In the genomic region with DNA sequence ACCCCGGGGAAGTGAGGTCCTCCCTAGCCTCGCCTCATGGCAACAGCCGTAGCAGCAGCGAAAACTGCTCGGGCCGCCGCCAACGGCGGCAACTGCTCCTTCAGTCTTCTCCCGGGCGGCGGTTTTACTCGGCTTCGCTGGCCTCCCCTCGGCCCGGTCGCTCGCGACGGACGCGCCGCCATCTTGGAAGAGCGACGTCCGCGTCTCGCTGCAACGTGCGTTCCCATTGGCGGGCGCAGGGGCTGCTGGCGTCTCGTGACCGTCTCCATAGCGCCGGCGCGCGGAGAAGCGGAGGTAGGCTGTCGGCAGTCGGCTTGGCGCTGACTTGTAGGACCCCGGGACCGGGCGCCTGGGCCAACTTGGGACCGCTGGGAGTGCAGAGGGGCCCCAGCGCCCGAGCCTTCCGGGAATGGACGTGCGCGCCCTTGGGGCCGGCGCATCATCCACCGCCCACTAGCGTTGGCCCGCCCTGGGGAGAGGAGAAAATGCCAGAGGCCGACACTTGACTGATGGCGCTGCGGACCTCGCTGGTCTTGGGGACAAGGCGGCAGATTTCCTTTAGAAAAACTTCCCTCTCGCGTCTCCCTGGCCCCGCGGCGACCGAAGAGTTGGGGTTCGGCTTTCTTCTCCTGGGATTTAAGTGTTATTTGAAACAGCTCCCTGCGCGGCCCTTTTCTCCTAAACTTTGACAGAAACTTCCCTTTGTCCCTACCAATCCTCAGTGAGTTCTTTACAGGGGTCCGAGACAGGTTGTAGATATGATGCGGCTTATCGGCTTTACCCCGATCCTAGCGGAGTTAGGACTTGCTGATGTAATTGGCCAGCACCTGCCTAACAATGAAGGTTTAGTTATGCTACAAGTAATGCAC, we compare ENCODE assay signal across 1 cellular context.
A peak's percentile ranks its signal among the peaks of the same experiment; 100 is the strongest.
TF ChIP-seq lines count a peak whose summit lies in the region.

A gene with protein sequence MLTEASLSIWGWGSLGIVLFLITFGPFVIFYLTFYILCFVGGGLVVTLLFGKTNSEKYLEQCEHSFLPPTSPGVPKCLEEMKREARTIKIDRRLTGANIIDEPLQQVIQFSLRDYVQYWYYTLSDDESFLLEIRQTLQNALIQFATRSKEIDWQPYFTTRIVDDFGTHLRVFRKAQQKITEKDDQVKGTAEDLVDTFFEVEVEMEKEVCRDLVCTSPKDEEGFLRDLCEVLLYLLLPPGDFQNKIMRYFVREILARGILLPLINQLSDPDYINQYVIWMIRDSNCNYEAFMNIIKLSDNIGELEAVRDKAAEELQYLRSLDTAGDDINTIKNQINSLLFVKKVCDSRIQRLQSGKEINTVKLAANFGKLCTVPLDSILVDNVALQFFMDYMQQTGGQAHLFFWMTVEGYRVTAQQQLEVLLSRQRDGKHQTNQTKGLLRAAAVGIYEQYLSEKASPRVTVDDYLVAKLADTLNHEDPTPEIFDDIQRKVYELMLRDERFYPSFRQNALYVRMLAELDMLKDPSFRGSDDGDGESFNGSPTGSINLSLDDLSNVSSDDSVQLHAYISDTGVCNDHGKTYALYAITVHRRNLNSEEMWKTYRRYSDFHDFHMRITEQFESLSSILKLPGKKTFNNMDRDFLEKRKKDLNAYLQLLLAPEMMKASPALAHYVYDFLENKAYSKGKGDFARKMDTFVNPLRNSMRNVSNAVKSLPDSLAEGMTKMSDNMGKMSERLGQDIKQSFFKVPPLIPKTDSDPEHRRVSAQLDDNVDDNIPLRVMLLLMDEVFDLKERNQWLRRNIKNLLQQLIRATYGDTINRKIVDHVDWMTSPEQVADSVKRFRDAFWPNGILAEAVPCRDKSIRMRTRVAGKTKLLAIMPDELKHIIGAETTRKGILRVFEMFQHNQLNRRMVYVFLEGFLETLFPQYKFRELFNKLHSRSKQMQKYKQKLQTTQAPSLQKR (minus strand): TSS at position 193 of the 869 bp plus-strand sequence. CDS start 199 bp downstream, outside the sequence.

TF ChIP-seq in HepG2, 621 proteins besides CTCF, POLR2A, EP300 and RAD21 (continued from another document and continues in another):
- TF ChIP-seq, protein P1, sequence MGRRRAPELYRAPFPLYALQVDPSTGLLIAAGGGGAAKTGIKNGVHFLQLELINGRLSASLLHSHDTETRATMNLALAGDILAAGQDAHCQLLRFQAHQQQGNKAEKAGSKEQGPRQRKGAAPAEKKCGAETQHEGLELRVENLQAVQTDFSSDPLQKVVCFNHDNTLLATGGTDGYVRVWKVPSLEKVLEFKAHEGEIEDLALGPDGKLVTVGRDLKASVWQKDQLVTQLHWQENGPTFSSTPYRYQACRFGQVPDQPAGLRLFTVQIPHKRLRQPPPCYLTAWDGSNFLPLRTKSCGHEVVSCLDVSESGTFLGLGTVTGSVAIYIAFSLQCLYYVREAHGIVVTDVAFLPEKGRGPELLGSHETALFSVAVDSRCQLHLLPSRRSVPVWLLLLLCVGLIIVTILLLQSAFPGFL (CRISPR knock-in tag; IDR thresholded peaks at IDR 0.05), result no peak
- TF ChIP-seq, protein P2, sequence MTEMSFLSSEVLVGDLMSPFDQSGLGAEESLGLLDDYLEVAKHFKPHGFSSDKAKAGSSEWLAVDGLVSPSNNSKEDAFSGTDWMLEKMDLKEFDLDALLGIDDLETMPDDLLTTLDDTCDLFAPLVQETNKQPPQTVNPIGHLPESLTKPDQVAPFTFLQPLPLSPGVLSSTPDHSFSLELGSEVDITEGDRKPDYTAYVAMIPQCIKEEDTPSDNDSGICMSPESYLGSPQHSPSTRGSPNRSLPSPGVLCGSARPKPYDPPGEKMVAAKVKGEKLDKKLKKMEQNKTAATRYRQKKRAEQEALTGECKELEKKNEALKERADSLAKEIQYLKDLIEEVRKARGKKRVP (CRISPR knock-in tag; IDR thresholded peaks at IDR 0.05), result peak in 1 of 2 experiments; percentile 42; a peak in 2 of 4 replicates
- TF ChIP-seq ATM (IDR thresholded peaks at IDR 0.05; ENCODE audit: borderline replicate concordance) (no peak), ATF7 (IDR thresholded peaks at IDR 0.05) (no peak), ATF7 (CRISPR knock-in tag; IDR thresholded peaks at IDR 0.05) (no peak), NCOR1 (IDR thresholded peaks at IDR 0.05; ENCODE audit: borderline replicate concordance, low read length) (no peak), ZEB1 (IDR thresholded peaks at IDR 0.05; ENCODE audit: insufficient replicate concordance, low read depth) (peak; percentile 42), FIP1L1 (IDR thresholded peaks at IDR 0.05; ENCODE audit: borderline replicate concordance, insufficient read depth, low read depth, low read length) (no peak), STAT5B (CRISPR knock-in tag; IDR thresholded peaks at IDR 0.05) (no peak), TCF12 (IDR thresholded peaks at IDR 0.05) (no peak), TCF12 (CRISPR knock-in tag; IDR thresholded peaks at IDR 0.05) (peak; percentile 79; the same call in 1 of the 2 replicates), SRSF1 (optimal IDR thresholded peaks at IDR 0.05; ENCODE audit: low read depth, low read length) (peak; percentile 92), ZNF296 (CRISPR knock-in tag; conservative IDR thresholded peaks at IDR 0.05) (no peak), ZFY (CRISPR knock-in tag; IDR thresholded peaks at IDR 0.05) (peak; percentile 75), SMAD1 (CRISPR knock-in tag; IDR thresholded peaks at IDR 0.05; ENCODE audit: borderline replicate concordance, low read depth) (peak; percentile 65; the same call in 1 of the 2 replicates), ATAD3A (CRISPR knock-in tag; IDR thresholded peaks at IDR 0.05) (no peak), GPN1 (CRISPR knock-in tag; IDR thresholded peaks at IDR 0.05; ENCODE audit: borderline replicate concordance) (no peak; the same call in 1 of the 2 replicates), JUNB (CRISPR knock-in tag; IDR thresholded peaks at IDR 0.05; ENCODE audit: borderline replicate concordance) (no peak), PPARG (CRISPR knock-in tag; conservative IDR thresholded peaks at IDR 0.05) (peak; percentile 68), TOE1 (CRISPR knock-in tag; IDR thresholded peaks at IDR 0.05) (no peak; the same call in 1 of the 2 replicates), HCFC1 (IDR thresholded peaks at IDR 0.05; ENCODE audit: low read depth, low read length) (peak; percentile 19; the same call in 1 of the 2 replicates), MYNN (CRISPR knock-in tag; IDR thresholded peaks at IDR 0.05; ENCODE audit: low read depth) (no peak), TAF1 (CRISPR knock-in tag; IDR thresholded peaks at IDR 0.05) (peak; percentile 97), ZNF546 (CRISPR knock-in tag; conservative IDR thresholded peaks at IDR 0.05) (no peak; the same call in 1 of the 2 replicates), ZNF772 (CRISPR knock-in tag; IDR thresholded peaks at IDR 0.05) (peak; percentile 27; the same call in 1 of the 2 replicates), ESRRA (CRISPR knock-in tag; IDR thresholded peaks at IDR 0.05; ENCODE audit: low read depth) (peak; percentile 65; the same call in 1 of the 2 replicates), ZNF557 (CRISPR knock-in tag; IDR thresholded peaks at IDR 0.05) (0 out of 2 replicates have a peak, but pooled peaks have one; percentile 0), ETV5 (CRISPR knock-in tag; IDR thresholded peaks at IDR 0.05; ENCODE audit: borderline replicate concordance) (peak; percentile 52; the same call in 1 of the 2 replicates), NFE2L1 (CRISPR knock-in tag; IDR thresholded peaks at IDR 0.05; ENCODE audit: borderline replicate concordance) (no peak)
- TF ChIP-seq, protein P3, sequence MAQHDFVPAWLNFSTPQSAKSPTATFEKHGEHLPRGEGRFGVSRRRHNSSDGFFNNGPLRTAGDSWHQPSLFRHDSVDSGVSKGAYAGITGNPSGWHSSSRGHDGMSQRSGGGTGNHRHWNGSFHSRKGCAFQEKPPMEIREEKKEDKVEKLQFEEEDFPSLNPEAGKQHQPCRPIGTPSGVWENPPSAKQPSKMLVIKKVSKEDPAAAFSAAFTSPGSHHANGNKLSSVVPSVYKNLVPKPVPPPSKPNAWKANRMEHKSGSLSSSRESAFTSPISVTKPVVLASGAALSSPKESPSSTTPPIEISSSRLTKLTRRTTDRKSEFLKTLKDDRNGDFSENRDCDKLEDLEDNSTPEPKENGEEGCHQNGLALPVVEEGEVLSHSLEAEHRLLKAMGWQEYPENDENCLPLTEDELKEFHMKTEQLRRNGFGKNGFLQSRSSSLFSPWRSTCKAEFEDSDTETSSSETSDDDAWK (CRISPR knock-in tag; IDR thresholded peaks at IDR 0.05), result no peak
- TF ChIP-seq, protein P4, sequence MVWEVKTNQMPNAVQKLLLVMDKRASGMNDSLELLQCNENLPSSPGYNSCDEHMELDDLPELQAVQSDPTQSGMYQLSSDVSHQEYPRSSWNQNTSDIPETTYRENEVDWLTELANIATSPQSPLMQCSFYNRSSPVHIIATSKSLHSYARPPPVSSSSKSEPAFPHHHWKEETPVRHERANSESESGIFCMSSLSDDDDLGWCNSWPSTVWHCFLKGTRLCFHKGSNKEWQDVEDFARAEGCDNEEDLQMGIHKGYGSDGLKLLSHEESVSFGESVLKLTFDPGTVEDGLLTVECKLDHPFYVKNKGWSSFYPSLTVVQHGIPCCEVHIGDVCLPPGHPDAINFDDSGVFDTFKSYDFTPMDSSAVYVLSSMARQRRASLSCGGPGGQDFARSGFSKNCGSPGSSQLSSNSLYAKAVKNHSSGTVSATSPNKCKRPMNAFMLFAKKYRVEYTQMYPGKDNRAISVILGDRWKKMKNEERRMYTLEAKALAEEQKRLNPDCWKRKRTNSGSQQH (CRISPR knock-in tag; IDR thresholded peaks at IDR 0.05; ENCODE audit: low read depth), result no peak; the same call in 1 of the 2 replicates
- TF ChIP-seq, protein P5, sequence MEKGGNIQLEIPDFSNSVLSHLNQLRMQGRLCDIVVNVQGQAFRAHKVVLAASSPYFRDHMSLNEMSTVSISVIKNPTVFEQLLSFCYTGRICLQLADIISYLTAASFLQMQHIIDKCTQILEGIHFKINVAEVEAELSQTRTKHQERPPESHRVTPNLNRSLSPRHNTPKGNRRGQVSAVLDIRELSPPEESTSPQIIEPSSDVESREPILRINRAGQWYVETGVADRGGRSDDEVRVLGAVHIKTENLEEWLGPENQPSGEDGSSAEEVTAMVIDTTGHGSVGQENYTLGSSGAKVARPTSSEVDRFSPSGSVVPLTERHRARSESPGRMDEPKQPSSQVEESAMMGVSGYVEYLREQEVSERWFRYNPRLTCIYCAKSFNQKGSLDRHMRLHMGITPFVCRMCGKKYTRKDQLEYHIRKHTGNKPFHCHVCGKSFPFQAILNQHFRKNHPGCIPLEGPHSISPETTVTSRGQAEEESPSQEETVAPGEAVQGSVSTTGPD (CRISPR knock-in tag; IDR thresholded peaks at IDR 0.05), result 0 out of 2 replicates have a peak, but pooled peaks have one; percentile 31
- TF ChIP-seq, protein P6, sequence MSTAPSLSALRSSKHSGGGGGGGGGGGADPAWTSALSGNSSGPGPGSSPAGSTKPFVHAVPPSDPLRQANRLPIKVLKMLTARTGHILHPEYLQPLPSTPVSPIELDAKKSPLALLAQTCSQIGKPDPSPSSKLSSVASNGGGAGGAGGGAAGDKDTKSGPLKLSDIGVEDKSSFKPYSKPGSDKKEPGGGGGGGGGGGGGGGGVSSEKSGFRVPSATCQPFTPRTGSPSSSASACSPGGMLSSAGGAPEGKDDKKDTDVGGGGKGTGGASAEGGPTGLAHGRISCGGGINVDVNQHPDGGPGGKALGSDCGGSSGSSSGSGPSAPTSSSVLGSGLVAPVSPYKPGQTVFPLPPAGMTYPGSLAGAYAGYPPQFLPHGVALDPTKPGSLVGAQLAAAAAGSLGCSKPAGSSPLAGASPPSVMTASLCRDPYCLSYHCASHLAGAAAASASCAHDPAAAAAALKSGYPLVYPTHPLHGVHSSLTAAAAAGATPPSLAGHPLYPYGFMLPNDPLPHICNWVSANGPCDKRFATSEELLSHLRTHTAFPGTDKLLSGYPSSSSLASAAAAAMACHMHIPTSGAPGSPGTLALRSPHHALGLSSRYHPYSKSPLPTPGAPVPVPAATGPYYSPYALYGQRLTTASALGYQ (CRISPR knock-in tag; IDR thresholded peaks at IDR 0.05), result 0 out of 2 replicates have a peak, but pooled peaks have one; percentile 61
- TF ChIP-seq, protein P7, sequence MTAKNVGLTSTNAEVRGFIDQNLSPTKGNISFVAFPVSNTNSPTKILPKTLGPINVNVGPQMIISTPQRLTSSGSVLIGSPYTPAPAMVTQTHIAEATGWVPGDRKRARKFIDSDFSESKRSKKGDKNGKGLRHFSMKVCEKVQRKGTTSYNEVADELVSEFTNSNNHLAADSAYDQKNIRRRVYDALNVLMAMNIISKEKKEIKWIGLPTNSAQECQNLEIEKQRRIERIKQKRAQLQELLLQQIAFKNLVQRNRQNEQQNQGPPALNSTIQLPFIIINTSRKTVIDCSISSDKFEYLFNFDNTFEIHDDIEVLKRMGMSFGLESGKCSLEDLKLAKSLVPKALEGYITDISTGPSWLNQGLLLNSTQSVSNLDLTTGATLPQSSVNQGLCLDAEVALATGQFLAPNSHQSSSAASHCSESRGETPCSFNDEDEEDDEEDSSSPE (CRISPR knock-in tag; IDR thresholded peaks at IDR 0.05), result peak; percentile 75
- TF ChIP-seq, protein P8, sequence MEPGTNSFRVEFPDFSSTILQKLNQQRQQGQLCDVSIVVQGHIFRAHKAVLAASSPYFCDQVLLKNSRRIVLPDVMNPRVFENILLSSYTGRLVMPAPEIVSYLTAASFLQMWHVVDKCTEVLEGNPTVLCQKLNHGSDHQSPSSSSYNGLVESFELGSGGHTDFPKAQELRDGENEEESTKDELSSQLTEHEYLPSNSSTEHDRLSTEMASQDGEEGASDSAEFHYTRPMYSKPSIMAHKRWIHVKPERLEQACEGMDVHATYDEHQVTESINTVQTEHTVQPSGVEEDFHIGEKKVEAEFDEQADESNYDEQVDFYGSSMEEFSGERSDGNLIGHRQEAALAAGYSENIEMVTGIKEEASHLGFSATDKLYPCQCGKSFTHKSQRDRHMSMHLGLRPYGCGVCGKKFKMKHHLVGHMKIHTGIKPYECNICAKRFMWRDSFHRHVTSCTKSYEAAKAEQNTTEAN (CRISPR knock-in tag; conservative IDR thresholded peaks at IDR 0.05), result peak; percentile 23; the same call in 1 of the 2 replicates
- TF ChIP-seq, protein P9, sequence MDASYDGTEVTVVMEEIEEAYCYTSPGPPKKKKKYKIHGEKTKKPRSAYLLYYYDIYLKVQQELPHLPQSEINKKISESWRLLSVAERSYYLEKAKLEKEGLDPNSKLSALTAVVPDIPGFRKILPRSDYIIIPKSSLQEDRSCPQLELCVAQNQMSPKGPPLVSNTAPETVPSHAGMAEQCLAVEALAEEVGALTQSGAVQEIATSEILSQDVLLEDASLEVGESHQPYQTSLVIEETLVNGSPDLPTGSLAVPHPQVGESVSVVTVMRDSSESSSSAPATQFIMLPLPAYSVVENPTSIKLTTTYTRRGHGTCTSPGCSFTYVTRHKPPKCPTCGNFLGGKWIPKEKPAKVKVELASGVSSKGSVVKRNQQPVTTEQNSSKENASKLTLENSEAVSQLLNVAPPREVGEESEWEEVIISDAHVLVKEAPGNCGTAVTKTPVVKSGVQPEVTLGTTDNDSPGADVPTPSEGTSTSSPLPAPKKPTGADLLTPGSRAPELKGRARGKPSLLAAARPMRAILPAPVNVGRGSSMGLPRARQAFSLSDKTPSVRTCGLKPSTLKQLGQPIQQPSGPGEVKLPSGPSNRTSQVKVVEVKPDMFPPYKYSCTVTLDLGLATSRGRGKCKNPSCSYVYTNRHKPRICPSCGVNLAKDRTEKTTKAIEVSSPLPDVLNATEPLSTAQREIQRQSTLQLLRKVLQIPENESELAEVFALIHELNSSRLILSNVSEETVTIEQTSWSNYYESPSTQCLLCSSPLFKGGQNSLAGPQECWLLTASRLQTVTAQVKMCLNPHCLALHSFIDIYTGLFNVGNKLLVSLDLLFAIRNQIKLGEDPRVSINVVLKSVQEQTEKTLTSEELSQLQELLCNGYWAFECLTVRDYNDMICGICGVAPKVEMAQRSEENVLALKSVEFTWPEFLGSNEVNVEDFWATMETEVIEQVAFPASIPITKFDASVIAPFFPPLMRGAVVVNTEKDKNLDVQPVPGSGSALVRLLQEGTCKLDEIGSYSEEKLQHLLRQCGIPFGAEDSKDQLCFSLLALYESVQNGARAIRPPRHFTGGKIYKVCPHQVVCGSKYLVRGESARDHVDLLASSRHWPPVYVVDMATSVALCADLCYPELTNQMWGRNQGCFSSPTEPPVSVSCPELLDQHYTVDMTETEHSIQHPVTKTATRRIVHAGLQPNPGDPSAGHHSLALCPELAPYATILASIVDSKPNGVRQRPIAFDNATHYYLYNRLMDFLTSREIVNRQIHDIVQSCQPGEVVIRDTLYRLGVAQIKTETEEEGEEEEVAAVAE (CRISPR knock-in tag; IDR thresholded peaks at IDR 0.05; ENCODE audit: borderline replicate concordance), result peak; percentile 98
